Comparison of ENCODE assay signal across 9 cellular contexts in genomic region chr2:40332096-40332826, GRCh38.
DNase-seq lines count a peak whose midpoint lies in the region; ATAC-seq, FAIRE-seq and TF ChIP-seq lines count a peak whose summit lies in the region.
"Had no signal": no experiment of that assay in that cellular context is flagged by ENCODE, and none has a peak within 500 bp of the region (broad histone marks: within the 10 kb centered on the region; RNA-seq: fewer than 3 reads in every experiment).

No MANE protein-coding gene starts in this region.

- TF ChIP-seq CTCF in bronchial epithelial cell (IDR thresholded peaks at IDR 0.05; ENCODE audit: insufficient read depth, low read length, severe bottlenecking) = no peak

- no peaks in the 10 kb centered on the region for H3K36me3 ChIP-seq in MG63
- H3K36me3 ChIP-seq in bronchial epithelial cell (ENCODE audit: control insufficient read depth, insufficient read depth, low read length) = no peaks in the 10 kb centered on the region
- H3K36me3 ChIP-seq: Peyer's patch had no signal

- peak; percentile 37 for DNase-seq in Caki2 (ENCODE audit: low read depth)
- DNase-seq in MG63 = peak; percentile 56
- DNase-seq in bronchial epithelial cell (ENCODE audit: low read depth) = peak; percentile 54
- DNase-seq in medulla oblongata (ENCODE audit: extremely low spot score) = peak; percentile 9
- no peak for DNase-seq in NCI-H510A treated with DMSO at 0.1 percent for 48 hours (lab: John Stamatoyannopoulos, UW)
- DNase-seq in activated CD8-positive, alpha-beta memory T cell treated with anti-CD3 and anti-CD28 coated beads, Interleukin-2, amount 50 U/mL, for 48 hours = no peak
- DNase-seq: Peyer's patch had no signal

- in situ Hi-C loops in Caki2 (cut with HindIII; ENCODE audit: low pct_unique_long_range_greater_than_20kb, low sequenced_read_pairs) = no loop called here

- H3K27me3 ChIP-seq in MG63 = no peaks in the 10 kb centered on the region
- H3K27me3 ChIP-seq in bronchial epithelial cell (ENCODE audit: control insufficient read depth, insufficient read depth, low read length) = no peaks in the 10 kb centered on the region
- H3K27me3 ChIP-seq: Peyer's patch had no signal

- no peak for ATAC-seq in HG02938 (IDR thresholded peaks at IDR 0.05; ENCODE audit: unreplicated experiment)
- ATAC-seq in GM19328 (IDR thresholded peaks at IDR 0.05; ENCODE audit: unreplicated experiment) = no peak

- H3K4me3 ChIP-seq in MG63 = no peak overlapping the region
- H3K4me3 ChIP-seq in bronchial epithelial cell (ENCODE audit: low read depth, low read length) = no peak overlapping the region
- H3K4me3 ChIP-seq: Peyer's patch had no signal

- no peaks in the 10 kb centered on the region for H3K9me3 ChIP-seq in MG63
- H3K9me3 ChIP-seq: Peyer's patch had no signal

- FAIRE-seq in bronchial epithelial cell (lab: Jason Lieb, UNC) = no peak

Comparison
In these comparisons a context has a peak if more than half of its experiments do, and no peak if none do; other contexts are left out.
1. DNase-seq: peak in Caki2 (single experiment), MG63 (single experiment), bronchial epithelial cell (single experiment) and medulla oblongata (single experiment); none in NCI-H510A treated with DMSO at 0.1 percent for 48 hours (single experiment) and activated CD8-positive, alpha-beta memory T cell treated with anti-CD3 and anti-CD28 coated beads, Interleukin-2, amount 50 U/mL, for 48 hours (single experiment).